1 cellular context compared by ENCODE assay signal in the genomic region with DNA sequence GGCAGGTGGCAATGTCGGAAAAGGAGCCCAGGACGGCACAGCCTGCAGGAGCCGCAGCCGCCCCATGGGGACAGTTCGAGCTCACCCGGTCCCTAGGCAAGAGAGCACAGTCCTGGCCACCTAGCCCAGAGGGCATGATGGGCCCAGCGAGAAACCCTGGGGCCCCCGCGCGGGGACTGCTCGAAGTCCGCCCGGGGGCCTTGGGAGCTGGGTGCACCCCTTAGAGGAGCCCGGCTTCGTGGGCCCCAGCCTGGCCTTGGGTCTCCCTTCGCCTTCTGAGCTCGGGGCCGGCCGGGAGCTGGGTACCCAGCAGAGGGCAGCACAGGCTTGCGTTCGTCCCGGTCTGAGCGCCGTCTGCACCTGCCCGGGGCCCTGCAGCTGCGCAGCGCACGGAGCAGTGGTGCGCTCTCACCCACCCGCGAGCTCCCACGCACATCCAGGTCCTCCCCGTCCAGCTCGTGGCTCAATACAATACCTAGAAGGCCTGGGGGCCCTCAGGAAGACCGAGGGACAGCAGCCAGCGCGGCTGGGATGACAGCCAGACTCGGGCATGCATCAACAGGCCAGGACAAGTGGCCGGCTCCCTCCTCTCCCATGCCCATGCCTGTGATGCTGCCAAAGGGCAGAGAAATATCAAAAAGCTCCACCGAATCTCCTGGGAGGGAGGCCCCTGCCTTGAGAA.
TF ChIP-seq lines count a peak whose summit lies in the region.

No MANE protein-coding gene starts in this region.

TF ChIP-seq in HepG2, 621 proteins besides CTCF, POLR2A, EP300 and RAD21 (continued from another document and continues in another):
- TF ChIP-seq, protein P1, sequence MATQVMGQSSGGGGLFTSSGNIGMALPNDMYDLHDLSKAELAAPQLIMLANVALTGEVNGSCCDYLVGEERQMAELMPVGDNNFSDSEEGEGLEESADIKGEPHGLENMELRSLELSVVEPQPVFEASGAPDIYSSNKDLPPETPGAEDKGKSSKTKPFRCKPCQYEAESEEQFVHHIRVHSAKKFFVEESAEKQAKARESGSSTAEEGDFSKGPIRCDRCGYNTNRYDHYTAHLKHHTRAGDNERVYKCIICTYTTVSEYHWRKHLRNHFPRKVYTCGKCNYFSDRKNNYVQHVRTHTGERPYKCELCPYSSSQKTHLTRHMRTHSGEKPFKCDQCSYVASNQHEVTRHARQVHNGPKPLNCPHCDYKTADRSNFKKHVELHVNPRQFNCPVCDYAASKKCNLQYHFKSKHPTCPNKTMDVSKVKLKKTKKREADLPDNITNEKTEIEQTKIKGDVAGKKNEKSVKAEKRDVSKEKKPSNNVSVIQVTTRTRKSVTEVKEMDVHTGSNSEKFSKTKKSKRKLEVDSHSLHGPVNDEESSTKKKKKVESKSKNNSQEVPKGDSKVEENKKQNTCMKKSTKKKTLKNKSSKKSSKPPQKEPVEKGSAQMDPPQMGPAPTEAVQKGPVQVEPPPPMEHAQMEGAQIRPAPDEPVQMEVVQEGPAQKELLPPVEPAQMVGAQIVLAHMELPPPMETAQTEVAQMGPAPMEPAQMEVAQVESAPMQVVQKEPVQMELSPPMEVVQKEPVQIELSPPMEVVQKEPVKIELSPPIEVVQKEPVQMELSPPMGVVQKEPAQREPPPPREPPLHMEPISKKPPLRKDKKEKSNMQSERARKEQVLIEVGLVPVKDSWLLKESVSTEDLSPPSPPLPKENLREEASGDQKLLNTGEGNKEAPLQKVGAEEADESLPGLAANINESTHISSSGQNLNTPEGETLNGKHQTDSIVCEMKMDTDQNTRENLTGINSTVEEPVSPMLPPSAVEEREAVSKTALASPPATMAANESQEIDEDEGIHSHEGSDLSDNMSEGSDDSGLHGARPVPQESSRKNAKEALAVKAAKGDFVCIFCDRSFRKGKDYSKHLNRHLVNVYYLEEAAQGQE (IDR thresholded peaks at IDR 0.05; ENCODE audit: borderline replicate concordance in 1 of 2, low read depth in 1 of 2, low read length in 2 of 2), result no peak
- no peak for TF ChIP-seq MXD4 (CRISPR knock-in tag; IDR thresholded peaks at IDR 0.05)
- TF ChIP-seq, protein P2, sequence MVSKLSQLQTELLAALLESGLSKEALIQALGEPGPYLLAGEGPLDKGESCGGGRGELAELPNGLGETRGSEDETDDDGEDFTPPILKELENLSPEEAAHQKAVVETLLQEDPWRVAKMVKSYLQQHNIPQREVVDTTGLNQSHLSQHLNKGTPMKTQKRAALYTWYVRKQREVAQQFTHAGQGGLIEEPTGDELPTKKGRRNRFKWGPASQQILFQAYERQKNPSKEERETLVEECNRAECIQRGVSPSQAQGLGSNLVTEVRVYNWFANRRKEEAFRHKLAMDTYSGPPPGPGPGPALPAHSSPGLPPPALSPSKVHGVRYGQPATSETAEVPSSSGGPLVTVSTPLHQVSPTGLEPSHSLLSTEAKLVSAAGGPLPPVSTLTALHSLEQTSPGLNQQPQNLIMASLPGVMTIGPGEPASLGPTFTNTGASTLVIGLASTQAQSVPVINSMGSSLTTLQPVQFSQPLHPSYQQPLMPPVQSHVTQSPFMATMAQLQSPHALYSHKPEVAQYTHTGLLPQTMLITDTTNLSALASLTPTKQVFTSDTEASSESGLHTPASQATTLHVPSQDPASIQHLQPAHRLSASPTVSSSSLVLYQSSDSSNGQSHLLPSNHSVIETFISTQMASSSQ (IDR thresholded peaks at IDR 0.05; ENCODE audit: low read depth), result no peak
- TF ChIP-seq, protein P2 (CRISPR knock-in tag; IDR thresholded peaks at IDR 0.05; ENCODE audit: borderline replicate concordance), result no peak
- TF ChIP-seq, protein P3, sequence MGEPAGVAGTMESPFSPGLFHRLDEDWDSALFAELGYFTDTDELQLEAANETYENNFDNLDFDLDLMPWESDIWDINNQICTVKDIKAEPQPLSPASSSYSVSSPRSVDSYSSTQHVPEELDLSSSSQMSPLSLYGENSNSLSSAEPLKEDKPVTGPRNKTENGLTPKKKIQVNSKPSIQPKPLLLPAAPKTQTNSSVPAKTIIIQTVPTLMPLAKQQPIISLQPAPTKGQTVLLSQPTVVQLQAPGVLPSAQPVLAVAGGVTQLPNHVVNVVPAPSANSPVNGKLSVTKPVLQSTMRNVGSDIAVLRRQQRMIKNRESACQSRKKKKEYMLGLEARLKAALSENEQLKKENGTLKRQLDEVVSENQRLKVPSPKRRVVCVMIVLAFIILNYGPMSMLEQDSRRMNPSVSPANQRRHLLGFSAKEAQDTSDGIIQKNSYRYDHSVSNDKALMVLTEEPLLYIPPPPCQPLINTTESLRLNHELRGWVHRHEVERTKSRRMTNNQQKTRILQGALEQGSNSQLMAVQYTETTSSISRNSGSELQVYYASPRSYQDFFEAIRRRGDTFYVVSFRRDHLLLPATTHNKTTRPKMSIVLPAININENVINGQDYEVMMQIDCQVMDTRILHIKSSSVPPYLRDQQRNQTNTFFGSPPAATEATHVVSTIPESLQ (CRISPR knock-in tag; conservative IDR thresholded peaks at IDR 0.05), result no peak
- TF ChIP-seq PCBP2 (optimal IDR thresholded peaks at IDR 0.05; ENCODE audit: low read depth, low read length, poor library complexity, severe bottlenecking), result no peak
- TF ChIP-seq, protein P4, sequence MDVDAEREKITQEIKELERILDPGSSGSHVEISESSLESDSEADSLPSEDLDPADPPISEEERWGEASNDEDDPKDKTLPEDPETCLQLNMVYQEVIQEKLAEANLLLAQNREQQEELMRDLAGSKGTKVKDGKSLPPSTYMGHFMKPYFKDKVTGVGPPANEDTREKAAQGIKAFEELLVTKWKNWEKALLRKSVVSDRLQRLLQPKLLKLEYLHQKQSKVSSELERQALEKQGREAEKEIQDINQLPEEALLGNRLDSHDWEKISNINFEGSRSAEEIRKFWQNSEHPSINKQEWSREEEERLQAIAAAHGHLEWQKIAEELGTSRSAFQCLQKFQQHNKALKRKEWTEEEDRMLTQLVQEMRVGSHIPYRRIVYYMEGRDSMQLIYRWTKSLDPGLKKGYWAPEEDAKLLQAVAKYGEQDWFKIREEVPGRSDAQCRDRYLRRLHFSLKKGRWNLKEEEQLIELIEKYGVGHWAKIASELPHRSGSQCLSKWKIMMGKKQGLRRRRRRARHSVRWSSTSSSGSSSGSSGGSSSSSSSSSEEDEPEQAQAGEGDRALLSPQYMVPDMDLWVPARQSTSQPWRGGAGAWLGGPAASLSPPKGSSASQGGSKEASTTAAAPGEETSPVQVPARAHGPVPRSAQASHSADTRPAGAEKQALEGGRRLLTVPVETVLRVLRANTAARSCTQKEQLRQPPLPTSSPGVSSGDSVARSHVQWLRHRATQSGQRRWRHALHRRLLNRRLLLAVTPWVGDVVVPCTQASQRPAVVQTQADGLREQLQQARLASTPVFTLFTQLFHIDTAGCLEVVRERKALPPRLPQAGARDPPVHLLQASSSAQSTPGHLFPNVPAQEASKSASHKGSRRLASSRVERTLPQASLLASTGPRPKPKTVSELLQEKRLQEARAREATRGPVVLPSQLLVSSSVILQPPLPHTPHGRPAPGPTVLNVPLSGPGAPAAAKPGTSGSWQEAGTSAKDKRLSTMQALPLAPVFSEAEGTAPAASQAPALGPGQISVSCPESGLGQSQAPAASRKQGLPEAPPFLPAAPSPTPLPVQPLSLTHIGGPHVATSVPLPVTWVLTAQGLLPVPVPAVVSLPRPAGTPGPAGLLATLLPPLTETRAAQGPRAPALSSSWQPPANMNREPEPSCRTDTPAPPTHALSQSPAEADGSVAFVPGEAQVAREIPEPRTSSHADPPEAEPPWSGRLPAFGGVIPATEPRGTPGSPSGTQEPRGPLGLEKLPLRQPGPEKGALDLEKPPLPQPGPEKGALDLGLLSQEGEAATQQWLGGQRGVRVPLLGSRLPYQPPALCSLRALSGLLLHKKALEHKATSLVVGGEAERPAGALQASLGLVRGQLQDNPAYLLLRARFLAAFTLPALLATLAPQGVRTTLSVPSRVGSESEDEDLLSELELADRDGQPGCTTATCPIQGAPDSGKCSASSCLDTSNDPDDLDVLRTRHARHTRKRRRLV (CRISPR knock-in tag; IDR thresholded peaks at IDR 0.05), result no peak
- TF ChIP-seq MBD4 (IDR thresholded peaks at IDR 0.05; ENCODE audit: borderline replicate concordance, low read length), result no peak
- TF ChIP-seq, protein P5, sequence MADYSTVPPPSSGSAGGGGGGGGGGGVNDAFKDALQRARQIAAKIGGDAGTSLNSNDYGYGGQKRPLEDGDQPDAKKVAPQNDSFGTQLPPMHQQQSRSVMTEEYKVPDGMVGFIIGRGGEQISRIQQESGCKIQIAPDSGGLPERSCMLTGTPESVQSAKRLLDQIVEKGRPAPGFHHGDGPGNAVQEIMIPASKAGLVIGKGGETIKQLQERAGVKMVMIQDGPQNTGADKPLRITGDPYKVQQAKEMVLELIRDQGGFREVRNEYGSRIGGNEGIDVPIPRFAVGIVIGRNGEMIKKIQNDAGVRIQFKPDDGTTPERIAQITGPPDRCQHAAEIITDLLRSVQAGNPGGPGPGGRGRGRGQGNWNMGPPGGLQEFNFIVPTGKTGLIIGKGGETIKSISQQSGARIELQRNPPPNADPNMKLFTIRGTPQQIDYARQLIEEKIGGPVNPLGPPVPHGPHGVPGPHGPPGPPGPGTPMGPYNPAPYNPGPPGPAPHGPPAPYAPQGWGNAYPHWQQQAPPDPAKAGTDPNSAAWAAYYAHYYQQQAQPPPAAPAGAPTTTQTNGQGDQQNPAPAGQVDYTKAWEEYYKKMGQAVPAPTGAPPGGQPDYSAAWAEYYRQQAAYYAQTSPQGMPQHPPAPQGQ (CRISPR knock-in tag; IDR thresholded peaks at IDR 0.05; ENCODE audit: borderline replicate concordance), result no peak
- TF ChIP-seq REPIN1 (CRISPR knock-in tag; IDR thresholded peaks at IDR 0.05; ENCODE audit: borderline replicate concordance, low read depth), result no peak; the same call in 1 of the 2 replicates
- no peak for TF ChIP-seq DMAP1 (CRISPR knock-in tag; IDR thresholded peaks at IDR 0.05)
- no peak for TF ChIP-seq ZNF34 (CRISPR knock-in tag; IDR thresholded peaks at IDR 0.05; ENCODE audit: borderline replicate concordance)
- TF ChIP-seq ZNF761 (CRISPR knock-in tag; conservative IDR thresholded peaks at IDR 0.05), result no peak
- TF ChIP-seq ZNF496 (CRISPR knock-in tag; IDR thresholded peaks at IDR 0.05; ENCODE audit: insufficient replicate concordance), result no peak
- no peak for TF ChIP-seq ZNF260 (CRISPR knock-in tag; IDR thresholded peaks at IDR 0.05; ENCODE audit: borderline replicate concordance, low read depth)
- TF ChIP-seq ZNF577 (CRISPR knock-in tag; IDR thresholded peaks at IDR 0.05; ENCODE audit: borderline replicate concordance, low read depth), result no peak
- TF ChIP-seq HIVEP1 (CRISPR knock-in tag; IDR thresholded peaks at IDR 0.05), result no peak
- no peak for TF ChIP-seq ZFP1 (CRISPR knock-in tag; IDR thresholded peaks at IDR 0.05)
- TF ChIP-seq ETV5 (CRISPR knock-in tag; IDR thresholded peaks at IDR 0.05; ENCODE audit: borderline replicate concordance), result no peak
- no peak for TF ChIP-seq ATF7 (IDR thresholded peaks at IDR 0.05)
- no peak for TF ChIP-seq ATF7 (CRISPR knock-in tag; IDR thresholded peaks at IDR 0.05)
- 0 out of 2 replicates have a peak, but pooled peaks have one; percentile 50 for TF ChIP-seq HOXA5 (CRISPR knock-in tag; IDR thresholded peaks at IDR 0.05)
- TF ChIP-seq DNMT1 (CRISPR knock-in tag; IDR thresholded peaks at IDR 0.05), result no peak
- TF ChIP-seq ZFP82 (CRISPR knock-in tag; IDR thresholded peaks at IDR 0.05; ENCODE audit: borderline replicate concordance), result no peak
- no peak for TF ChIP-seq MIER2 (CRISPR knock-in tag; IDR thresholded peaks at IDR 0.05)
- no peak for TF ChIP-seq NAIF1 (CRISPR knock-in tag; IDR thresholded peaks at IDR 0.05; ENCODE audit: borderline replicate concordance)
- TF ChIP-seq ZFP90 (CRISPR knock-in tag; IDR thresholded peaks at IDR 0.05; ENCODE audit: borderline replicate concordance), result peak; percentile 68; the same call in 1 of the 2 replicates
- no peak for TF ChIP-seq ZNF816 (CRISPR knock-in tag; IDR thresholded peaks at IDR 0.05; ENCODE audit: borderline replicate concordance)
- TF ChIP-seq, protein P6, sequence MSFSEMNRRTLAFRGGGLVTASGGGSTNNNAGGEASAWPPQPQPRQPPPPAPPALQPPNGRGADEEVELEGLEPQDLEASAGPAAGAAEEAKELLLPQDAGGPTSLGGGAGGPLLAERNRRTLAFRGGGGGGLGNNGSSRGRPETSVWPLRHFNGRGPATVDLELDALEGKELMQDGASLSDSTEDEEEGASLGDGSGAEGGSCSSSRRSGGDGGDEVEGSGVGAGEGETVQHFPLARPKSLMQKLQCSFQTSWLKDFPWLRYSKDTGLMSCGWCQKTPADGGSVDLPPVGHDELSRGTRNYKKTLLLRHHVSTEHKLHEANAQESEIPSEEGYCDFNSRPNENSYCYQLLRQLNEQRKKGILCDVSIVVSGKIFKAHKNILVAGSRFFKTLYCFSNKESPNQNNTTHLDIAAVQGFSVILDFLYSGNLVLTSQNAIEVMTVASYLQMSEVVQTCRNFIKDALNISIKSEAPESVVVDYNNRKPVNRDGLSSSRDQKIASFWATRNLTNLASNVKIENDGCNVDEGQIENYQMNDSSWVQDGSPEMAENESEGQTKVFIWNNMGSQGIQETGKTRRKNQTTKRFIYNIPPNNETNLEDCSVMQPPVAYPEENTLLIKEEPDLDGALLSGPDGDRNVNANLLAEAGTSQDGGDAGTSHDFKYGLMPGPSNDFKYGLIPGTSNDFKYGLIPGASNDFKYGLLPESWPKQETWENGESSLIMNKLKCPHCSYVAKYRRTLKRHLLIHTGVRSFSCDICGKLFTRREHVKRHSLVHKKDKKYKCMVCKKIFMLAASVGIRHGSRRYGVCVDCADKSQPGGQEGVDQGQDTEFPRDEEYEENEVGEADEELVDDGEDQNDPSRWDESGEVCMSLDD (CRISPR knock-in tag; IDR thresholded peaks at IDR 0.05; ENCODE audit: borderline replicate concordance), result peak; percentile 79; the same call in 1 of the 2 replicates
- peak in 1 of 2 experiments; percentile 47; a peak in 1 of 4 replicates for TF ChIP-seq KLF16 (CRISPR knock-in tag; IDR thresholded peaks at IDR 0.05)
- no peak for TF ChIP-seq IKZF1 (IDR thresholded peaks at IDR 0.05)
- TF ChIP-seq, protein P7, sequence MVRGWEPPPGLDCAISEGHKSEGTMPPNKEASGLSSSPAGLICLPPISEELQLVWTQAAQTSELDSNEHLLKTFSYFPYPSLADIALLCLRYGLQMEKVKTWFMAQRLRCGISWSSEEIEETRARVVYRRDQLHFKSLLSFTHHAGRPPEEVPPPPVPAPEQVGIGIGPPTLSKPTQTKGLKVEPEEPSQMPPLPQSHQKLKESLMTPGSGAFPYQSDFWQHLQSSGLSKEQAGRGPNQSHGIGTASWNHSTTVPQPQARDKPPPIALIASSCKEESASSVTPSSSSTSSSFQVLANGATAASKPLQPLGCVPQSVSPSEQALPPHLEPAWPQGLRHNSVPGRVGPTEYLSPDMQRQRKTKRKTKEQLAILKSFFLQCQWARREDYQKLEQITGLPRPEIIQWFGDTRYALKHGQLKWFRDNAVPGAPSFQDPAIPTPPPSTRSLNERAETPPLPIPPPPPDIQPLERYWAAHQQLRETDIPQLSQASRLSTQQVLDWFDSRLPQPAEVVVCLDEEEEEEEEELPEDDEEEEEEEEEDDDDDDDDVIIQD (CRISPR knock-in tag; IDR thresholded peaks at IDR 0.05; ENCODE audit: low read depth), result no peak
- no peak; the same call in 1 of the 2 replicates for TF ChIP-seq ZNF792 (CRISPR knock-in tag; IDR thresholded peaks at IDR 0.05)
